22 cellular contexts compared by ENCODE assay signal in the genomic region with DNA sequence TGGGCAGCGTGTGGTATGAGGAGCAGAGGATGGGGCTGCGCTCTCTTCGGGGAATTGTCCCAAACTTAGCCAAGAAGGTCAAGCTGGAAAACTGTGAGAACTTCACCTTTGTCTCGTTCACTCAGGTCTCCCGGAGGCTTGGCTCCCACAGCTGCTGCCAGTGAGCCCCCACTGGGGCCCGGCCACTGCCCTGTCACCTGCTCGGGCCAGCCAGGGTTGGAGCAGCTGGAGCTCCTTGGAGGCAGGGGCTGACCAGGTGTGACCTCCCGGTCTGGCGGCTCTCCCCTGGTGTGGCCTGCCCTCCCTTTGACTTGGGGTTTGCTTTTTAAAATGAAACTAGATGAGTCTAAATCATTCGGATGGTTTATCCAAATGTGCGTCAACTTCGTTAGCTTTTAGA.
"Had no signal": no experiment of that assay in that cellular context is flagged by ENCODE, and none has a peak within 500 bp of the region (broad histone marks: within the 10 kb centered on the region; RNA-seq: fewer than 3 reads in every experiment).

No MANE protein-coding gene starts in this region.

- DNase-seq: stimulated activated CD4-positive, alpha-beta T cell treated with anti-CD3 and anti-CD28 coated beads, Interleukin-2, amount 100 ng/mL, for 48 hours; stimulated activated CD4-positive, alpha-beta T cell treated with anti-CD3 and anti-CD28 coated beads, Interleukin-4, amount 100 ng/mL, for 1 hour; stimulated activated CD4-positive, alpha-beta T cell treated with anti-CD3 and anti-CD28 coated beads, Interleukin-4, amount 100 ng/mL, for 24 hours; stimulated activated CD4-positive, alpha-beta T cell treated with anti-CD3 and anti-CD28 coated beads, Interleukin-4, amount 100 ng/mL, for 4 hours; stimulated activated CD8-positive, alpha-beta memory T cell treated with anti-CD3 and anti-CD28 coated beads, Interleukin-4, amount 100 ng/mL, for 48 hours; stimulated activated naive B cell treated with anti-CD40 and anti-IgM and Interleukin-4, amounts not matched to agents 10 μg/mL and 1 μg/mL and 100 μg/mL, for 72 hours; stimulated activated naive CD4-positive, alpha-beta T cell; stimulated activated naive CD4-positive, alpha-beta T cell treated with Interleukin-2 at 50 U/mL for 16 hours; stimulated activated naive CD8-positive, alpha-beta T cell treated with anti-CD3 and anti-CD28 coated beads, Interleukin-15, amount 100 ng/mL, for 72 hours; stimulated activated naive CD8-positive, alpha-beta T cell treated with anti-CD3 and anti-CD28 coated beads, Interleukin-15, Interleukin-2, amounts not matched to agents 100 U/mL and 50 U/mL, for 24 hours; stomach; substantia nigra; thyroid gland; tibial artery; transverse colon; trophoblast cell; upper lobe of right lung; uterus had no signal

- ATAC-seq: stimulated activated effector memory CD8-positive, alpha-beta T cell treated with anti-CD3 and anti-CD28 coated beads, Interleukin-12 subunit alpha, Interleukin-12 subunit beta, amount 100 ng/mL, for 72 hours; stimulated activated memory B cell treated with anti-CD40 and anti-IgM and Interleukin-4, amounts not matched to agents 10 μg/mL and 1 μg/mL and 100 μg/mL, for 72 hours; stimulated activated naive B cell treated with anti-CD40 and anti-IgM and Interleukin-4, amounts not matched to agents 10 μg/mL and 1 μg/mL and 100 μg/mL, for 72 hours; stimulated activated naive CD8-positive, alpha-beta T cell treated with anti-CD3 and anti-CD28 coated beads, Interleukin-15, amount 100 ng/mL, for 72 hours; stimulated activated naive CD8-positive, alpha-beta T cell treated with anti-CD3 and anti-CD28 coated beads, Interleukin-15, Interleukin-2, amounts not matched to agents 100 U/mL and 50 U/mL, for 24 hours; upper lobe of right lung had no signal

- H3K36me3 Mint-ChIP-seq: stimulated activated effector memory CD8-positive, alpha-beta T cell treated with anti-CD3 and anti-CD28 coated beads, Interleukin-12 subunit alpha, Interleukin-12 subunit beta, amount 100 ng/mL, for 72 hours had no signal

- H3K9me3 Mint-ChIP-seq: stimulated activated effector memory CD8-positive, alpha-beta T cell treated with anti-CD3 and anti-CD28 coated beads, Interleukin-12 subunit alpha, Interleukin-12 subunit beta, amount 100 ng/mL, for 72 hours; stimulated activated memory B cell treated with anti-CD40 and anti-IgM and Interleukin-4, amounts not matched to agents 10 μg/mL and 1 μg/mL and 100 μg/mL, for 72 hours; stimulated activated naive B cell treated with anti-CD40 and anti-IgM and Interleukin-4, amounts not matched to agents 10 μg/mL and 1 μg/mL and 100 μg/mL, for 72 hours; stimulated activated naive CD8-positive, alpha-beta T cell treated with anti-CD3 and anti-CD28 coated beads, Interleukin-15, amount 100 ng/mL, for 72 hours; stimulated activated naive CD8-positive, alpha-beta T cell treated with anti-CD3 and anti-CD28 coated beads, Interleukin-15, Interleukin-2, amounts not matched to agents 100 ng/mL and 50 ng/mL, for 24 hours; type B pancreatic cell had no signal

- H3K4me3 Mint-ChIP-seq: stimulated activated effector memory CD8-positive, alpha-beta T cell treated with anti-CD3 and anti-CD28 coated beads, Interleukin-12 subunit alpha, Interleukin-12 subunit beta, amount 100 ng/mL, for 72 hours; stimulated activated memory B cell treated with anti-CD40 and anti-IgM and Interleukin-4, amounts not matched to agents 10 μg/mL and 1 μg/mL and 100 μg/mL, for 72 hours; stimulated activated naive B cell treated with anti-CD40 and anti-IgM and Interleukin-4, amounts not matched to agents 10 μg/mL and 1 μg/mL and 100 μg/mL, for 72 hours; stimulated activated naive CD8-positive, alpha-beta T cell treated with anti-CD3 and anti-CD28 coated beads, Interleukin-15, amount 100 ng/mL, for 72 hours; stimulated activated naive CD8-positive, alpha-beta T cell treated with anti-CD3 and anti-CD28 coated beads, Interleukin-15, Interleukin-2, amounts not matched to agents 100 ng/mL and 50 ng/mL, for 24 hours; type B pancreatic cell had no signal

- H3K27ac Mint-ChIP-seq: stimulated activated effector memory CD8-positive, alpha-beta T cell treated with anti-CD3 and anti-CD28 coated beads, Interleukin-12 subunit alpha, Interleukin-12 subunit beta, amount 100 ng/mL, for 72 hours; stimulated activated memory B cell treated with anti-CD40 and anti-IgM and Interleukin-4, amounts not matched to agents 10 μg/mL and 1 μg/mL and 100 μg/mL, for 72 hours; stimulated activated naive B cell treated with anti-CD40 and anti-IgM and Interleukin-4, amounts not matched to agents 10 μg/mL and 1 μg/mL and 100 μg/mL, for 72 hours; stimulated activated naive CD8-positive, alpha-beta T cell treated with anti-CD3 and anti-CD28 coated beads, Interleukin-15, amount 100 ng/mL, for 72 hours; stimulated activated naive CD8-positive, alpha-beta T cell treated with anti-CD3 and anti-CD28 coated beads, Interleukin-15, Interleukin-2, amounts not matched to agents 100 ng/mL and 50 ng/mL, for 24 hours; type B pancreatic cell had no signal

- H3K4me1 Mint-ChIP-seq: stimulated activated effector memory CD8-positive, alpha-beta T cell treated with anti-CD3 and anti-CD28 coated beads, Interleukin-12 subunit alpha, Interleukin-12 subunit beta, amount 100 ng/mL, for 72 hours; stimulated activated memory B cell treated with anti-CD40 and anti-IgM and Interleukin-4, amounts not matched to agents 10 μg/mL and 1 μg/mL and 100 μg/mL, for 72 hours; stimulated activated naive B cell treated with anti-CD40 and anti-IgM and Interleukin-4, amounts not matched to agents 10 μg/mL and 1 μg/mL and 100 μg/mL, for 72 hours; stimulated activated naive CD8-positive, alpha-beta T cell treated with anti-CD3 and anti-CD28 coated beads, Interleukin-15, amount 100 ng/mL, for 72 hours had no signal

- H3K27me3 Mint-ChIP-seq: stimulated activated memory B cell treated with anti-CD40 and anti-IgM and Interleukin-4, amounts not matched to agents 10 μg/mL and 1 μg/mL and 100 μg/mL, for 72 hours; stimulated activated naive B cell treated with anti-CD40 and anti-IgM and Interleukin-4, amounts not matched to agents 10 μg/mL and 1 μg/mL and 100 μg/mL, for 72 hours; stimulated activated naive CD8-positive, alpha-beta T cell treated with anti-CD3 and anti-CD28 coated beads, Interleukin-15, amount 100 ng/mL, for 72 hours; stimulated activated naive CD8-positive, alpha-beta T cell treated with anti-CD3 and anti-CD28 coated beads, Interleukin-15, Interleukin-2, amounts not matched to agents 100 ng/mL and 50 ng/mL, for 24 hours; type B pancreatic cell had no signal
